In genomic region chrX:24494544-24495113, GRCh38 we compare ENCODE assay signal across 8 cellular contexts. TPM values are rescaled to one million over a fixed set of nuclear protein-coding genes. Genes with fewer than 3 reads are reported as not detected.
DNase-seq lines count a peak whose midpoint lies in the region; ATAC-seq and TF ChIP-seq lines count a peak whose summit lies in the region.

No MANE protein-coding gene starts in this region.

- TF ChIP-seq CTCF in AG09309 (IDR thresholded peaks at IDR 0.05; ENCODE audit: control insufficient read depth, insufficient read depth, low read depth, low read length, missing control alignments) (no peak), gastroesophageal sphincter (IDR thresholded peaks at IDR 0.05) (no peak), stomach (IDR thresholded peaks at IDR 0.05) (no peak), GM10266 (IDR thresholded peaks at IDR 0.05; ENCODE audit: control insufficient read depth, insufficient read depth, low read depth, missing control alignments) (no peak)

- no peaks in the 10 kb centered on the region for H3K27me3 Mint-ChIP-seq in T-cell

- H3K4me3 ChIP-seq in AG09309 (ENCODE audit: control insufficient read depth, low read depth, low read length) (no peak overlapping the region), gastroesophageal sphincter (no peak overlapping the region), stomach (no peak overlapping the region)

- H3K36me3 ChIP-seq in gastroesophageal sphincter (no peaks in the 10 kb centered on the region), stomach (no peaks in the 10 kb centered on the region)

- H3K4me1 ChIP-seq in gastroesophageal sphincter (peaks cover 0 to 22% (median 0%) of the 10 kb centered on the region in 3 donors), stomach (peaks cover 0 to 21% (median 11%) of the 10 kb centered on the region in 4 donors)

- H3K9me3 Mint-ChIP-seq in T-cell = no peaks in the 10 kb centered on the region

- H3K9me3 ChIP-seq in gastroesophageal sphincter (no peaks in the 10 kb centered on the region), stomach (no peaks in the 10 kb centered on the region)

- H3K27ac Mint-ChIP-seq in T-cell = peak overlapping the region; percentile 76 to 77

- peak overlapping the region; percentile 59 to 75 (median 64) for H3K27ac ChIP-seq in gastroesophageal sphincter
- peak overlapping the region in 3 of 5 donors; percentile 27 to 49 (median 31) for H3K27ac ChIP-seq in stomach

- ATAC-seq in T-cell (replicated peaks in 1 of 4) (peak in 2 of 4 experiments; percentile 36 to 55), gastroesophageal sphincter (peak; percentile 79)

- intact Hi-C loops in stomach (cut with DNase I; ENCODE audit: low total_unique reads) = no loop called here

- H3K4me3 Mint-ChIP-seq in T-cell = peak overlapping the region in 1 of 3 donors; percentile 32

- POLR2A ChIA-PET in HEK293T (lab: Yijun Ruan, JAX) (no interaction called here), T-cell (lab: Charles Lee) (interaction anchor here in 1 of 2 donors (1.0 kb wide), 1 partner anchor 30 kb away, joined by 3 read pairs; the partner anchor contains the start of gene PDK3)

- CTCF ChIA-PET in HEK293T (lab: Yijun Ruan, JAX) = no interaction called here
- CTCF ChIA-PET in T-cell (lab: Charles Lee) = interaction anchor here (0.7 to 1.2 kb wide), 4 partner anchors 11 to 146 kb away, joined by 3 to 4 read pairs (median 3); no protein-coding TSS in a partner anchor

- TF ChIP-seq EP300 in gastroesophageal sphincter (IDR thresholded peaks at IDR 0.05) (no peak), stomach (IDR thresholded peaks at IDR 0.05) (no peak)

- H3K27me3 ChIP-seq in gastroesophageal sphincter = no peaks in the 10 kb centered on the region
- no peaks in the 10 kb centered on the region for H3K27me3 ChIP-seq in stomach

- peaks cover 38 to 42% (median 40%) of the 10 kb centered on the region in 3 donors for H3K4me1 Mint-ChIP-seq in T-cell

- peaks cover 4% of the 10 kb centered on the region for H3K36me3 Mint-ChIP-seq in T-cell

- TF ChIP-seq POLR2A in gastroesophageal sphincter (IDR thresholded peaks at IDR 0.05) (no peak), stomach (IDR thresholded peaks at IDR 0.05) (no peak)

- WGBS in gastroesophageal sphincter (ENCODE audit: low coverage in 1 of 2), 2 donors = 0 to 32% methylated on average over 4 to 8 of the region's 8 CpGs
- WGBS in stomach, 5 donors = 12 to 43% (median 19%) methylated on average over 8 of the region's 8 CpGs

- DNase-seq in AG09309 (ENCODE audit: low read depth) (peak; percentile 41), HEK293T (ENCODE audit: extremely low spot score) (peak; percentile 23), T-cell (no peak), stomach (no peak), GM10266 (ENCODE audit: extremely low spot score) (no peak), DMS79 (lab: John Stamatoyannopoulos, UW) (no peak)
- no peak for DNase-seq in stimulated activated CD4-positive, alpha-beta T cell treated with anti-CD3 and anti-CD28 coated beads, Interleukin-2, amount 100 ng/mL, for 48 hours

TF ChIP-seq in HEK293T, 16 proteins besides CTCF, POLR2A, EP300 and RAD21:
- TF ChIP-seq BHLHE40 (IDR thresholded peaks at IDR 0.05; ENCODE audit: borderline replicate concordance) (no peak), TARDBP (IDR thresholded peaks at IDR 0.05) (no peak), FOXK2 (IDR thresholded peaks at IDR 0.05) (no peak), SUZ12 (IDR thresholded peaks at IDR 0.05) (no peak), FOXM1 (IDR thresholded peaks at IDR 0.05; ENCODE audit: borderline replicate concordance) (no peak), SP1 (IDR thresholded peaks at IDR 0.05) (no peak), HDGF (IDR thresholded peaks at IDR 0.05; ENCODE audit: borderline replicate concordance) (no peak), ELF4 (IDR thresholded peaks at IDR 0.05) (no peak), ZNF384 (IDR thresholded peaks at IDR 0.05) (no peak)
- TF ChIP-seq, protein P1, sequence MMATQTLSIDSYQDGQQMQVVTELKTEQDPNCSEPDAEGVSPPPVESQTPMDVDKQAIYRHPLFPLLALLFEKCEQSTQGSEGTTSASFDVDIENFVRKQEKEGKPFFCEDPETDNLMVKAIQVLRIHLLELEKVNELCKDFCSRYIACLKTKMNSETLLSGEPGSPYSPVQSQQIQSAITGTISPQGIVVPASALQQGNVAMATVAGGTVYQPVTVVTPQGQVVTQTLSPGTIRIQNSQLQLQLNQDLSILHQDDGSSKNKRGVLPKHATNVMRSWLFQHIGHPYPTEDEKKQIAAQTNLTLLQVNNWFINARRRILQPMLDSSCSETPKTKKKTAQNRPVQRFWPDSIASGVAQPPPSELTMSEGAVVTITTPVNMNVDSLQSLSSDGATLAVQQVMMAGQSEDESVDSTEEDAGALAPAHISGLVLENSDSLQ (IDR thresholded peaks at IDR 0.05) = no peak
TF ChIP-seq in HEK293T: peak in this region for 0.

RNA-seq across cellular contexts. Expression of gene PDK3, which starts 29.5 kb away (rescaled TPM):
- total RNA-seq in T-cell (10 to 100 TPM; 17.0 to 23.6 (median 19.9) TPM), gastroesophageal sphincter (10 to 100 TPM; 51.8 to 77.0 (median 68.4) TPM), stomach (10 to 100 TPM in 3 of 5 donors, 1 to 10 TPM in 1, under 1 TPM in 1; 0.29 to 81.1 (median 22.0) TPM)
- polyA plus RNA-seq in stomach = 1 to 10 TPM; 2.0 to 3.2 (median 2.3) TPM

Comparison
In these comparisons a context has a peak if more than half of its experiments do, and no peak if none do; other contexts are left out.
1. DNase-seq: peak in AG09309 (single experiment) and HEK293T (single experiment); none in T-cell (0 of 34), stomach (single experiment), GM10266 (single experiment), DMS79 (single experiment) and stimulated activated CD4-positive, alpha-beta T cell treated with anti-CD3 and anti-CD28 coated beads, Interleukin-2, amount 100 ng/mL, for 48 hours (0 of 2).